Comparison of ENCODE assay signal across 8 cellular contexts in the genomic region with DNA sequence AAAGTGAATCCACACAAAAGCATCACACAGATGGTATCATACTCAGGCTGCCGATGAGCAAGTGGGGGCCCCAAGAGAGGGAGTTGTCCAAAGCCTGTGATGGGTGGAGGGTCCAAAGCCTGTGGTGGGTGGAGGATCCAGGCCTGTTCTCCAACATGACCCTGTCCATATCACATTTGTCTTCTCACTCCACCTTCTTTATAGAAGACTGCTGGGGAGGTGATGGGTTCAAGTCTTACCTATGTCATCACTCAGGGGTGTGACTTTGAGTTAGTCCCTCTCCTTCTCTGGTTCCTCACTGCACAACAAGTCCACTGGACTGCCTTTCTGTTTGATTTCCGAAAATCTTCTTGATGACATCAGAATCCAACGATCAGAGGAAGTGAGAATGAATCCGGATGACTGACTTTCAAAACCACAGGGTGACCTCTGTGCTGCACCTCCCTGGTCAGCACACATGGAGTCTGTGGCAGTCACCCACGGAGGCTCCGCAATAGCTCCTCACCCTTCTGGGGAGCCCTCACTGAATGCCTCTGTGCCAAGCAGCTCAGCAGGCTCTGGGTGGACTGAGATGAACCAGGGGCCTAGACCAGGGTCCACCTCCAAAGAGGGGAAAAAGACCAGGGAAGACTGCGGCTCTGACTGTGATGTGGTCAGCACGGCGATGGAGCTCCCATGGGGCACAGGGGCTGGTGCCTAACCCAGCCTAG.
DNase-seq lines count a peak whose midpoint lies in the region; ATAC-seq and TF ChIP-seq lines count a peak whose summit lies in the region.

No MANE protein-coding gene starts in this region.

- no peak for TF ChIP-seq POLR2A in erythroblast (IDR thresholded peaks at IDR 0.05; ENCODE audit: low read length)

- H3K4me3 ChIP-seq in AG04450 (ENCODE audit: low read depth, low read length) = no peak overlapping the region
- no peak overlapping the region for H3K4me3 ChIP-seq in naive thymus-derived CD4-positive, alpha-beta T cell (ENCODE audit: low read length)
- no peak overlapping the region for H3K4me3 ChIP-seq in PC-9

- H3K4me2 ChIP-seq in PC-9 = no peak overlapping the region

- no peak for TF ChIP-seq CTCF in AG04450 (IDR thresholded peaks at IDR 0.05; ENCODE audit: low read depth, low read length)
- no peak for TF ChIP-seq CTCF in PC-9 (conservative IDR thresholded peaks at IDR 0.05)

- H3K36me3 ChIP-seq in naive thymus-derived CD4-positive, alpha-beta T cell (ENCODE audit: control insufficient read depth in 2 of 3, insufficient read depth in 3 of 3, low read length in 3 of 3) = no peaks in the 10 kb centered on the region
- no peaks in the 10 kb centered on the region for H3K36me3 ChIP-seq in PC-9 (ENCODE audit: low read depth)

- peaks cover 71% of the 10 kb centered on the region for H3K4me1 Mint-ChIP-seq in activated CD4-positive, alpha-beta memory T cell treated with anti-CD3 and anti-CD28 coated beads for 36 hours (ENCODE audit: low read depth)
- H3K4me1 Mint-ChIP-seq in naive thymus-derived CD4-positive, alpha-beta T cell = peaks cover 23 to 73% (median 46%) of the 10 kb centered on the region in 7 donors

- peak overlapping the region; percentile 84 for H3K27ac Mint-ChIP-seq in activated CD4-positive, alpha-beta memory T cell treated with anti-CD3 and anti-CD28 coated beads for 36 hours
- peak overlapping the region in 3 of 9 donors; percentile 14 to 84 (median 83) for H3K27ac Mint-ChIP-seq in naive thymus-derived CD4-positive, alpha-beta T cell

- H3K9me2 ChIP-seq in PC-9 (ENCODE audit: insufficient read depth) = no peaks in the 10 kb centered on the region

- H4K20me1 ChIP-seq in PC-9 (ENCODE audit: insufficient read depth) = no peaks in the 10 kb centered on the region

- DNase-seq in AG04450 (ENCODE audit: low read depth, low spot score) = no peak
- peak; percentile 39 for DNase-seq in activated CD4-positive, alpha-beta memory T cell treated with anti-CD3 and anti-CD28 coated beads for 36 hours
- DNase-seq in naive thymus-derived CD4-positive, alpha-beta T cell = no peak
- DNase-seq in cerebellum (ENCODE audit: low spot score) = no peak
- no peak for DNase-seq in PC-9
- no peak for DNase-seq in erythroblast (lab: John Stamatoyannopoulos, UW)

- H3K36me3 Mint-ChIP-seq in activated CD4-positive, alpha-beta memory T cell treated with anti-CD3 and anti-CD28 coated beads for 36 hours = peaks cover 2% of the 10 kb centered on the region
- H3K36me3 Mint-ChIP-seq in naive thymus-derived CD4-positive, alpha-beta T cell = peaks cover 0 to 8% (median 0%) of the 10 kb centered on the region in 5 donors

- POLR2A ChIA-PET in AG04450 (lab: Yijun Ruan, JAX) (no interaction called here), PC-9 (lab: Charles Lee; ENCODE audit: unreplicated experiment) (interaction anchor here (0.5 kb wide), 1 partner anchor 13 kb away, joined by 4 read pairs; no protein-coding TSS in a partner anchor)
- POLR2A ChIA-PET in activated CD4-positive, alpha-beta memory T cell treated with anti-CD3 and anti-CD28 coated beads for 36 hours (lab: Charles Lee) = interaction anchor here (1.1 to 2.9 kb wide), 4 partner anchors 9 to 79 kb away, joined by 4 to 16 read pairs (median 6); no protein-coding TSS in a partner anchor
- POLR2A ChIA-PET in naive thymus-derived CD4-positive, alpha-beta T cell (lab: Charles Lee) = no interaction called here

- no peaks in the 10 kb centered on the region for H3K79me2 ChIP-seq in PC-9 (ENCODE audit: low read depth)

- BruUV-seq in PC-9 (replicated peaks; lab: Mats Ljungman, UMichigan) = no TSS peak

- no peaks in the 10 kb centered on the region for H3K9me3 Mint-ChIP-seq in activated CD4-positive, alpha-beta memory T cell treated with anti-CD3 and anti-CD28 coated beads for 36 hours
- peaks cover 0 to 4% (median 0%) of the 10 kb centered on the region in 11 donors for H3K9me3 Mint-ChIP-seq in naive thymus-derived CD4-positive, alpha-beta T cell

- H3F3A ChIP-seq in PC-9 (ENCODE audit: insufficient read depth, low read depth) = no peaks in the 10 kb centered on the region

- CTCF ChIA-PET in AG04450 (lab: Charles Lee) (no interaction called here), PC-9 (lab: Charles Lee) (interaction anchor here (0.6 kb wide), 1 partner anchor 91 kb away, joined by 4 read pairs; no protein-coding TSS in a partner anchor)
- CTCF ChIA-PET in activated CD4-positive, alpha-beta memory T cell treated with anti-CD3 and anti-CD28 coated beads for 36 hours (lab: Charles Lee) = interaction anchor here (1.6 kb wide), 1 partner anchor 88 kb away, joined by 3 read pairs; no protein-coding TSS in a partner anchor
- CTCF ChIA-PET in naive thymus-derived CD4-positive, alpha-beta T cell (lab: Charles Lee) = interaction anchor here (0.6 to 1.0 kb wide), 3 partner anchors 90 to 682 kb away, joined by 3 to 4 read pairs (median 3); no protein-coding TSS in a partner anchor

- H3K27ac ChIP-seq in AG04450 (ENCODE audit: low read depth, low read length) (peak overlapping the region; percentile 31), PC-9 (no peak overlapping the region)
- no peak overlapping the region for H3K27ac ChIP-seq in naive thymus-derived CD4-positive, alpha-beta T cell (ENCODE audit: low read depth, low read length)

- ATAC-seq in GM18873 (IDR thresholded peaks at IDR 0.05; ENCODE audit: low FRiP score, unreplicated experiment) (peak; percentile 37), HG03108 (IDR thresholded peaks at IDR 0.05; ENCODE audit: unreplicated experiment) (peak; percentile 46)
- peak; percentile 80 for ATAC-seq in naive thymus-derived CD4-positive, alpha-beta T cell

- no peaks in the 10 kb centered on the region for H3K27me3 ChIP-seq in AG04450 (ENCODE audit: control insufficient read depth, insufficient read depth, low read length)
- H3K27me3 ChIP-seq in naive thymus-derived CD4-positive, alpha-beta T cell (ENCODE audit: control insufficient read depth in 2 of 2, insufficient read depth in 2 of 2, low read length in 2 of 2) = no peaks in the 10 kb centered on the region
- H3K27me3 ChIP-seq in PC-9 (ENCODE audit: insufficient read depth, low read depth) = no peaks in the 10 kb centered on the region

- intact Hi-C loops in activated CD4-positive, alpha-beta memory T cell treated with anti-CD3 and anti-CD28 coated beads for 36 hours (cut with micrococcal nuclease) = loop anchor here (1.0 to 2.0 kb wide), 5 partner anchors 9 to 113 kb away; no protein-coding TSS in a partner anchor
- intact Hi-C loops in naive thymus-derived CD4-positive, alpha-beta T cell (cut with micrococcal nuclease) = loop anchor here (1.0 to 5.0 kb wide), 7 partner anchors 13 to 146 kb away; no protein-coding TSS in a partner anchor
- intact Hi-C loops in PC-9 (cut with micrococcal nuclease; ENCODE audit: unreplicated experiment) = loop anchor here (10.0 kb wide), 1 partner anchor 63 kb away; no protein-coding TSS in a partner anchor

- H3K9me3 ChIP-seq in AG04450 (ENCODE audit: control insufficient read depth, insufficient read depth, low read length) (no peaks in the 10 kb centered on the region), PC-9 (ENCODE audit: insufficient read depth, low read depth) (no peaks in the 10 kb centered on the region)
- H3K9me3 ChIP-seq in naive thymus-derived CD4-positive, alpha-beta T cell (ENCODE audit: control insufficient read depth in 2 of 3, low read length in 3 of 3) = no peaks in the 10 kb centered on the region

- no peak overlapping the region for H2AFZ ChIP-seq in PC-9

- H3K4me3 Mint-ChIP-seq in activated CD4-positive, alpha-beta memory T cell treated with anti-CD3 and anti-CD28 coated beads for 36 hours = peak overlapping the region; percentile 40
- H3K4me3 Mint-ChIP-seq in naive thymus-derived CD4-positive, alpha-beta T cell = peak overlapping the region in 6 of 10 donors; percentile 47 to 74 (median 65)

- peaks cover 31 to 37% of the 10 kb centered on the region in 2 donors for H3K4me1 ChIP-seq in naive thymus-derived CD4-positive, alpha-beta T cell (ENCODE audit: control insufficient read depth in 2 of 2, insufficient read depth in 2 of 2, low read length in 2 of 2)
- no peaks in the 10 kb centered on the region for H3K4me1 ChIP-seq in PC-9 (replicated peaks; ENCODE audit: insufficient read depth)

- no peaks in the 10 kb centered on the region for H3K27me3 Mint-ChIP-seq in activated CD4-positive, alpha-beta memory T cell treated with anti-CD3 and anti-CD28 coated beads for 36 hours
- H3K27me3 Mint-ChIP-seq in naive thymus-derived CD4-positive, alpha-beta T cell = no peaks in the 10 kb centered on the region

Comparison
In these comparisons a context has a peak if more than half of its experiments do, and no peak if none do; other contexts are left out.
1. POLR2A ChIA-PET loops: an anchor here in activated CD4-positive, alpha-beta memory T cell treated with anti-CD3 and anti-CD28 coated beads for 36 hours (1.1 to 2.9 kb wide) and PC-9 (0.5 kb wide); none called in AG04450 and naive thymus-derived CD4-positive, alpha-beta T cell.